ENCODE assay signal across 1 cellular context in the genomic region with DNA sequence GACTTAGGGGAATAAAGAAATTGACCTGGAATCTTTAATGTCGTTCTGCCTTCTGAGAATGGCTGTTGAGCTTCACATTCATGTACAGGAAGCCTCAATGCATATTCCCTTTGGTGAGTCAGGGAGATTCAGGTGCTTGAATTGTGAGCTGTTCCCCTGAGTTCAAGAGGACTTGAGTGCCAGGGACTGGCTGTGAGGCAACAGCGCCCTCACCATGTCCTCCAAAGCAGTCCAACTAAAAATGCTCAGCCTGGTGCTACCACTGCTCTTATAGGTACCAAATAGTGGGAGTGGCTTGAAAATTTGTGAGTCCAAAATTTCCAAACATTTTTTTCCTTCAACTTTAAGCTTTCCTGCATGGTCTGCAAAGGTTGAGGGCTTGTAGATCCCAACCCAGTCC.
TF ChIP-seq lines count a peak whose summit lies in the region.

No MANE protein-coding gene starts in this region.

TF ChIP-seq in WTC11, 78 proteins besides CTCF, POLR2A, EP300 and RAD21:
- TF ChIP-seq, protein P1, sequence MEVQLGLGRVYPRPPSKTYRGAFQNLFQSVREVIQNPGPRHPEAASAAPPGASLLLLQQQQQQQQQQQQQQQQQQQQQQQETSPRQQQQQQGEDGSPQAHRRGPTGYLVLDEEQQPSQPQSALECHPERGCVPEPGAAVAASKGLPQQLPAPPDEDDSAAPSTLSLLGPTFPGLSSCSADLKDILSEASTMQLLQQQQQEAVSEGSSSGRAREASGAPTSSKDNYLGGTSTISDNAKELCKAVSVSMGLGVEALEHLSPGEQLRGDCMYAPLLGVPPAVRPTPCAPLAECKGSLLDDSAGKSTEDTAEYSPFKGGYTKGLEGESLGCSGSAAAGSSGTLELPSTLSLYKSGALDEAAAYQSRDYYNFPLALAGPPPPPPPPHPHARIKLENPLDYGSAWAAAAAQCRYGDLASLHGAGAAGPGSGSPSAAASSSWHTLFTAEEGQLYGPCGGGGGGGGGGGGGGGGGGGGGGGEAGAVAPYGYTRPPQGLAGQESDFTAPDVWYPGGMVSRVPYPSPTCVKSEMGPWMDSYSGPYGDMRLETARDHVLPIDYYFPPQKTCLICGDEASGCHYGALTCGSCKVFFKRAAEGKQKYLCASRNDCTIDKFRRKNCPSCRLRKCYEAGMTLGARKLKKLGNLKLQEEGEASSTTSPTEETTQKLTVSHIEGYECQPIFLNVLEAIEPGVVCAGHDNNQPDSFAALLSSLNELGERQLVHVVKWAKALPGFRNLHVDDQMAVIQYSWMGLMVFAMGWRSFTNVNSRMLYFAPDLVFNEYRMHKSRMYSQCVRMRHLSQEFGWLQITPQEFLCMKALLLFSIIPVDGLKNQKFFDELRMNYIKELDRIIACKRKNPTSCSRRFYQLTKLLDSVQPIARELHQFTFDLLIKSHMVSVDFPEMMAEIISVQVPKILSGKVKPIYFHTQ (CRISPR knock-in tag; IDR thresholded peaks at IDR 0.05), result no peak
- TF ChIP-seq ZNF416 (CRISPR knock-in tag; IDR thresholded peaks at IDR 0.05), result no peak
- TF ChIP-seq, protein P2, sequence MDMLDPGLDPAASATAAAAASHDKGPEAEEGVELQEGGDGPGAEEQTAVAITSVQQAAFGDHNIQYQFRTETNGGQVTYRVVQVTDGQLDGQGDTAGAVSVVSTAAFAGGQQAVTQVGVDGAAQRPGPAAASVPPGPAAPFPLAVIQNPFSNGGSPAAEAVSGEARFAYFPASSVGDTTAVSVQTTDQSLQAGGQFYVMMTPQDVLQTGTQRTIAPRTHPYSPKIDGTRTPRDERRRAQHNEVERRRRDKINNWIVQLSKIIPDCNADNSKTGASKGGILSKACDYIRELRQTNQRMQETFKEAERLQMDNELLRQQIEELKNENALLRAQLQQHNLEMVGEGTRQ (CRISPR knock-in tag; IDR thresholded peaks at IDR 0.05), result no peak
- TF ChIP-seq, protein P3, sequence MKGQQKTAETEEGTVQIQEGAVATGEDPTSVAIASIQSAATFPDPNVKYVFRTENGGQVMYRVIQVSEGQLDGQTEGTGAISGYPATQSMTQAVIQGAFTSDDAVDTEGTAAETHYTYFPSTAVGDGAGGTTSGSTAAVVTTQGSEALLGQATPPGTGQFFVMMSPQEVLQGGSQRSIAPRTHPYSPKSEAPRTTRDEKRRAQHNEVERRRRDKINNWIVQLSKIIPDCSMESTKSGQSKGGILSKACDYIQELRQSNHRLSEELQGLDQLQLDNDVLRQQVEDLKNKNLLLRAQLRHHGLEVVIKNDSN (CRISPR knock-in tag; IDR thresholded peaks at IDR 0.05), result no peak
- TF ChIP-seq GABPB1 (CRISPR knock-in tag; IDR thresholded peaks at IDR 0.05), result no peak
